Comparison of ENCODE assay signal across 7 cellular contexts in genomic region chr16:90022209-90023077, GRCh38. TPM values are rescaled to one million over a fixed set of nuclear protein-coding genes. Genes with fewer than 3 reads are reported as not detected.
DNase-seq lines count a peak whose midpoint lies in the region; ATAC-seq lines count a peak whose summit lies in the region.

No MANE protein-coding gene starts in this region.

- peak overlapping the region; percentile 39 for H3K27ac ChIP-seq in ectodermal cell (ENCODE audit: insufficient read depth, low read depth, low read length, poor library complexity, severe bottlenecking)

- peak; percentile 70 to 96 for DNase-seq in NCI-H526 (lab: John Stamatoyannopoulos, UW)
- peak; percentile 92 for DNase-seq in activated CD4-positive, alpha-beta memory T cell treated with anti-CD3 and anti-CD28 coated beads for 36 hours
- peak; percentile 94 for DNase-seq in medulla oblongata (ENCODE audit: extremely low spot score)
- peak; percentile 68 to 76 (median 71) for DNase-seq in stimulated activated CD4-positive, alpha-beta T cell treated with anti-CD3 and anti-CD28 coated beads, TNF-alpha, amount 100 ng/mL, for 48 hours (ENCODE audit: low read depth in 3 of 3)

- H3K4me3 Mint-ChIP-seq in activated CD4-positive, alpha-beta memory T cell treated with anti-CD3 and anti-CD28 coated beads for 36 hours, result peak overlapping the region; percentile 67

- CTCF ChIA-PET in activated CD4-positive, alpha-beta memory T cell treated with anti-CD3 and anti-CD28 coated beads for 36 hours (lab: Charles Lee), result interaction anchor here (1.0 to 1.1 kb wide), 2 partner anchors 59 to 317 kb away, joined by 3 to 4 read pairs; no protein-coding TSS in a partner anchor

- H3K9me3 ChIP-seq in ectodermal cell (ENCODE audit: control insufficient read depth, low read length), result no peaks in the 10 kb centered on the region

- peak; percentile 79 for ATAC-seq in GM18502 (IDR thresholded peaks at IDR 0.05; ENCODE audit: poor library complexity, unreplicated experiment)
- ATAC-seq in HG03342 (IDR thresholded peaks at IDR 0.05; ENCODE audit: unreplicated experiment), result peak; percentile 71

- peaks cover 23% of the 10 kb centered on the region for H3K27me3 ChIP-seq in ectodermal cell (ENCODE audit: control insufficient read depth, insufficient read depth, low read length, poor library complexity, severe bottlenecking)

- H3K4me1 ChIP-seq in ectodermal cell (ENCODE audit: control insufficient read depth, insufficient read depth, low read length), result peaks cover 12% of the 10 kb centered on the region

- H3K36me3 Mint-ChIP-seq in activated CD4-positive, alpha-beta memory T cell treated with anti-CD3 and anti-CD28 coated beads for 36 hours, result no peaks in the 10 kb centered on the region

- no peaks in the 10 kb centered on the region for H3K36me3 ChIP-seq in ectodermal cell (ENCODE audit: control insufficient read depth, insufficient read depth, low read length)

- POLR2A ChIA-PET in activated CD4-positive, alpha-beta memory T cell treated with anti-CD3 and anti-CD28 coated beads for 36 hours (lab: Charles Lee), result no interaction called here

- H3K27me3 Mint-ChIP-seq in activated CD4-positive, alpha-beta memory T cell treated with anti-CD3 and anti-CD28 coated beads for 36 hours, result peaks cover 8% of the 10 kb centered on the region

- H3K27ac Mint-ChIP-seq in activated CD4-positive, alpha-beta memory T cell treated with anti-CD3 and anti-CD28 coated beads for 36 hours, result no peak overlapping the region

- intact Hi-C loops in activated CD4-positive, alpha-beta memory T cell treated with anti-CD3 and anti-CD28 coated beads for 36 hours (cut with micrococcal nuclease), result no loop called here

- peaks cover 21% of the 10 kb centered on the region for H3K4me1 Mint-ChIP-seq in activated CD4-positive, alpha-beta memory T cell treated with anti-CD3 and anti-CD28 coated beads for 36 hours (ENCODE audit: low read depth)

- H3K4me3 ChIP-seq in ectodermal cell (ENCODE audit: insufficient read depth, low read depth, low read length), result peak overlapping the region; percentile 67

- WGBS in ectodermal cell, 2 experiments, result 24 to 26% methylated on average over 57 of the region's 57 CpGs

- no peaks in the 10 kb centered on the region for H3K9me3 Mint-ChIP-seq in activated CD4-positive, alpha-beta memory T cell treated with anti-CD3 and anti-CD28 coated beads for 36 hours

RNA-seq across cellular contexts. Expression of gene DBNDD1, which starts 3.2 kb away (rescaled TPM):
- under 1 TPM; 0.81 to 0.94 TPM for total RNA-seq in activated CD4-positive, alpha-beta memory T cell treated with anti-CD3 and anti-CD28 coated beads for 36 hours
- 31.8 TPM for polyA plus RNA-seq in ectodermal cell (2013, experiment 1 of 4)
- polyA plus RNA-seq in ectodermal cell (2013, experiment 2 of 4), result 47.0 TPM
- polyA plus RNA-seq in ectodermal cell (2013, experiment 3 of 4), result 30.5 TPM
- 36.4 TPM for polyA plus RNA-seq in ectodermal cell (2013, experiment 4 of 4)

RNA-seq across cellular contexts. Expression of gene PRDM7, which starts 54.7 kb away (rescaled TPM):
- total RNA-seq in activated CD4-positive, alpha-beta memory T cell treated with anti-CD3 and anti-CD28 coated beads for 36 hours, result not detected
- polyA plus RNA-seq in ectodermal cell (2013, experiment 1 of 4), result 0.17 TPM
- not detected for polyA plus RNA-seq in ectodermal cell (2013, experiment 2 of 4)
- not detected for polyA plus RNA-seq in ectodermal cell (2013, experiment 3 of 4)
- polyA plus RNA-seq in ectodermal cell (2013, experiment 4 of 4), result 0.08 TPM

Comparison
In these comparisons a context has a peak if more than half of its experiments do, and no peak if none do; other contexts are left out.
1. Peak in every context shown above with its lines: DNase-seq, ATAC-seq, H3K4me3 ChIP-seq and H3K27ac ChIP-seq.